Comparison of ENCODE assay signal across 1 cellular context in the genomic region with DNA sequence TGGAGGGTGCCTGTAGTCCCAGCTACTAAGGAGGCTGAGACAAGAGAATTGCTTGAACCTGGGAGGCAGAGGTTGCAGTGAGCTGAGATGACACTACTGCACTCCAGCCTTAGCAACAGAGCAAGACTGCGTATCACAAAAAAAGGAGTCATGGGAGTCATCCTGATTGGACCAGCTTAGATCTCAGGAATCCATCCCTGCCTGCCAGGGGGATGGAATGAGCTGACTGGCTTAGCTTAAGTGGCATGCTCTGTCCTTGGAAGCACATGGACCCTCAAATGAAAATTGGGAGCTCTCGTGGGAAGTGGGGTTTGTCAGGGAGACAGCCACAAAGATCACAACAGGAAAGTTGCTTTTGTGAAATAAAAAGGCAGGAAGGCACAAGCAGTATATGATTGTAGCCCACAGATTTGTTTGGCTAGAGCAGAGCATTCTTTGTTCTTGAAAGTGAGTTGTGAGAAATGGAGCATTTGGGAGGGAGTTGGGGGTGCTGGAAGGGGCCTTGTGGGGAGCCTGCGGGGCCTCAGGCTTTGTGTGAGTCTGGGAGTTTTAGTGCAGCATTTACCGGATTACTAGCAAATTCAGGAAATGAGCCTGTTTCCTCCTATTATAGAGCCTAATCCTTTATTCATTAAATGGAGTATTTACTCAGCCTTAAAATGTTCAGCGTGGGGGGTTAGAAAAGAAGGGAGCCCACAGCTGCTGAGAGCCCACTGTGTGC.
TF ChIP-seq lines count a peak whose summit lies in the region.

No MANE protein-coding gene starts in this region.

TF ChIP-seq in SK-N-SH treated with all-trans-retinoic acid at 6 μM for 48 hours, 23 proteins besides CTCF, POLR2A, EP300 and RAD21:
- TF ChIP-seq, protein P1, sequence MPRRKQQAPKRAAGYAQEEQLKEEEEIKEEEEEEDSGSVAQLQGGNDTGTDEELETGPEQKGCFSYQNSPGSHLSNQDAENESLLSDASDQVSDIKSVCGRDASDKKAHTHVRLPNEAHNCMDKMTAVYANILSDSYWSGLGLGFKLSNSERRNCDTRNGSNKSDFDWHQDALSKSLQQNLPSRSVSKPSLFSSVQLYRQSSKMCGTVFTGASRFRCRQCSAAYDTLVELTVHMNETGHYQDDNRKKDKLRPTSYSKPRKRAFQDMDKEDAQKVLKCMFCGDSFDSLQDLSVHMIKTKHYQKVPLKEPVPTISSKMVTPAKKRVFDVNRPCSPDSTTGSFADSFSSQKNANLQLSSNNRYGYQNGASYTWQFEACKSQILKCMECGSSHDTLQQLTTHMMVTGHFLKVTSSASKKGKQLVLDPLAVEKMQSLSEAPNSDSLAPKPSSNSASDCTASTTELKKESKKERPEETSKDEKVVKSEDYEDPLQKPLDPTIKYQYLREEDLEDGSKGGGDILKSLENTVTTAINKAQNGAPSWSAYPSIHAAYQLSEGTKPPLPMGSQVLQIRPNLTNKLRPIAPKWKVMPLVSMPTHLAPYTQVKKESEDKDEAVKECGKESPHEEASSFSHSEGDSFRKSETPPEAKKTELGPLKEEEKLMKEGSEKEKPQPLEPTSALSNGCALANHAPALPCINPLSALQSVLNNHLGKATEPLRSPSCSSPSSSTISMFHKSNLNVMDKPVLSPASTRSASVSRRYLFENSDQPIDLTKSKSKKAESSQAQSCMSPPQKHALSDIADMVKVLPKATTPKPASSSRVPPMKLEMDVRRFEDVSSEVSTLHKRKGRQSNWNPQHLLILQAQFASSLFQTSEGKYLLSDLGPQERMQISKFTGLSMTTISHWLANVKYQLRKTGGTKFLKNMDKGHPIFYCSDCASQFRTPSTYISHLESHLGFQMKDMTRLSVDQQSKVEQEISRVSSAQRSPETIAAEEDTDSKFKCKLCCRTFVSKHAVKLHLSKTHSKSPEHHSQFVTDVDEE (CRISPR knock-in tag; IDR thresholded peaks at IDR 0.05): no peak
- TF ChIP-seq CSDC2 (CRISPR knock-in tag; IDR thresholded peaks at IDR 0.05) (no peak), ZFP30 (CRISPR knock-in tag; IDR thresholded peaks at IDR 0.05) (no peak), TCF4 (CRISPR knock-in tag; IDR thresholded peaks at IDR 0.05; ENCODE audit: borderline replicate concordance) (no peak), OSR1 (CRISPR knock-in tag; IDR thresholded peaks at IDR 0.05) (no peak), TOX (CRISPR knock-in tag; IDR thresholded peaks at IDR 0.05; ENCODE audit: borderline replicate concordance) (no peak), ARNTL (CRISPR knock-in tag; IDR thresholded peaks at IDR 0.05; ENCODE audit: borderline replicate concordance, low read depth) (no peak), ESRRG (CRISPR knock-in tag; IDR thresholded peaks at IDR 0.05) (no peak), PPARA (CRISPR knock-in tag; IDR thresholded peaks at IDR 0.05; ENCODE audit: borderline replicate concordance) (no peak), BACH2 (CRISPR knock-in tag; IDR thresholded peaks at IDR 0.05; ENCODE audit: borderline replicate concordance) (no peak)
- TF ChIP-seq, protein P2, sequence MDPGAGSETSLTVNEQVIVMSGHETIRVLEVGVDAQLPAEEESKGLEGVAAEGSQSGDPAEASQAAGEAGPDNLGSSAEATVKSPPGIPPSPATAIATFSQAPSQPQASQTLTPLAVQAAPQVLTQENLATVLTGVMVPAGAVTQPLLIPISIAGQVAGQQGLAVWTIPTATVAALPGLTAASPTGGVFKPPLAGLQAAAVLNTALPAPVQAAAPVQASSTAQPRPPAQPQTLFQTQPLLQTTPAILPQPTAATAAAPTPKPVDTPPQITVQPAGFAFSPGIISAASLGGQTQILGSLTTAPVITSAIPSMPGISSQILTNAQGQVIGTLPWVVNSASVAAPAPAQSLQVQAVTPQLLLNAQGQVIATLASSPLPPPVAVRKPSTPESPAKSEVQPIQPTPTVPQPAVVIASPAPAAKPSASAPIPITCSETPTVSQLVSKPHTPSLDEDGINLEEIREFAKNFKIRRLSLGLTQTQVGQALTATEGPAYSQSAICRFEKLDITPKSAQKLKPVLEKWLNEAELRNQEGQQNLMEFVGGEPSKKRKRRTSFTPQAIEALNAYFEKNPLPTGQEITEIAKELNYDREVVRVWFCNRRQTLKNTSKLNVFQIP (CRISPR knock-in tag; IDR thresholded peaks at IDR 0.05; ENCODE audit: borderline replicate concordance, low read depth): no peak
- TF ChIP-seq, protein P3, sequence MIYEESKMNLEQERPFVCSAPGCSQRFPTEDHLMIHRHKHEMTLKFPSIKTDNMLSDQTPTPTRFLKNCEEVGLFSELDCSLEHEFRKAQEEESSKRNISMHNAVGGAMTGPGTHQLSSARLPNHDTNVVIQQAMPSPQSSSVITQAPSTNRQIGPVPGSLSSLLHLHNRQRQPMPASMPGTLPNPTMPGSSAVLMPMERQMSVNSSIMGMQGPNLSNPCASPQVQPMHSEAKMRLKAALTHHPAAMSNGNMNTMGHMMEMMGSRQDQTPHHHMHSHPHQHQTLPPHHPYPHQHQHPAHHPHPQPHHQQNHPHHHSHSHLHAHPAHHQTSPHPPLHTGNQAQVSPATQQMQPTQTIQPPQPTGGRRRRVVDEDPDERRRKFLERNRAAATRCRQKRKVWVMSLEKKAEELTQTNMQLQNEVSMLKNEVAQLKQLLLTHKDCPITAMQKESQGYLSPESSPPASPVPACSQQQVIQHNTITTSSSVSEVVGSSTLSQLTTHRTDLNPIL (CRISPR knock-in tag; IDR thresholded peaks at IDR 0.05; ENCODE audit: low read depth): no peak
